In the genomic region with DNA sequence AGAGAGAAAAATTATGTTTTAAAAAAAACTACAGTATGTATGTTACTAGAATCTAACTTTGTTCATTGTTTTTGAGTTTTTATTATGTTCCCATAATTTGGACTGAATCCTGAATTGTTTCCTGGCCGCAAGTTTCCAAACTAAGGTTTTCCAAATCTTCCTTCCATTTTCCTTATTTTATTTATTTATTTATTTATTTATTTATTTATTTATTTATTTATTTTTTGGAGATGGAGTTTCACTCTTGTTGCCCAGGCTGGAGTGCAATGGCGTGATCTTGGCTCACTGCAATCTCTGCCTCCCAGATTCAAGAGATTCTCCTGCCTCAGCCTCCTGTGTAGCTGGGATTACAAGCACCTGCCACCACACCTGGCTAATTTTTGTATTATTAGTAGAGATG, we compare ENCODE assay signal across 1 cellular context.
TF ChIP-seq lines count a peak whose summit lies in the region.

No MANE protein-coding gene starts in this region.

TF ChIP-seq in HEK293, 187 proteins besides CTCF, POLR2A, EP300 and RAD21 (continued from another document):
- TF ChIP-seq, protein P1, sequence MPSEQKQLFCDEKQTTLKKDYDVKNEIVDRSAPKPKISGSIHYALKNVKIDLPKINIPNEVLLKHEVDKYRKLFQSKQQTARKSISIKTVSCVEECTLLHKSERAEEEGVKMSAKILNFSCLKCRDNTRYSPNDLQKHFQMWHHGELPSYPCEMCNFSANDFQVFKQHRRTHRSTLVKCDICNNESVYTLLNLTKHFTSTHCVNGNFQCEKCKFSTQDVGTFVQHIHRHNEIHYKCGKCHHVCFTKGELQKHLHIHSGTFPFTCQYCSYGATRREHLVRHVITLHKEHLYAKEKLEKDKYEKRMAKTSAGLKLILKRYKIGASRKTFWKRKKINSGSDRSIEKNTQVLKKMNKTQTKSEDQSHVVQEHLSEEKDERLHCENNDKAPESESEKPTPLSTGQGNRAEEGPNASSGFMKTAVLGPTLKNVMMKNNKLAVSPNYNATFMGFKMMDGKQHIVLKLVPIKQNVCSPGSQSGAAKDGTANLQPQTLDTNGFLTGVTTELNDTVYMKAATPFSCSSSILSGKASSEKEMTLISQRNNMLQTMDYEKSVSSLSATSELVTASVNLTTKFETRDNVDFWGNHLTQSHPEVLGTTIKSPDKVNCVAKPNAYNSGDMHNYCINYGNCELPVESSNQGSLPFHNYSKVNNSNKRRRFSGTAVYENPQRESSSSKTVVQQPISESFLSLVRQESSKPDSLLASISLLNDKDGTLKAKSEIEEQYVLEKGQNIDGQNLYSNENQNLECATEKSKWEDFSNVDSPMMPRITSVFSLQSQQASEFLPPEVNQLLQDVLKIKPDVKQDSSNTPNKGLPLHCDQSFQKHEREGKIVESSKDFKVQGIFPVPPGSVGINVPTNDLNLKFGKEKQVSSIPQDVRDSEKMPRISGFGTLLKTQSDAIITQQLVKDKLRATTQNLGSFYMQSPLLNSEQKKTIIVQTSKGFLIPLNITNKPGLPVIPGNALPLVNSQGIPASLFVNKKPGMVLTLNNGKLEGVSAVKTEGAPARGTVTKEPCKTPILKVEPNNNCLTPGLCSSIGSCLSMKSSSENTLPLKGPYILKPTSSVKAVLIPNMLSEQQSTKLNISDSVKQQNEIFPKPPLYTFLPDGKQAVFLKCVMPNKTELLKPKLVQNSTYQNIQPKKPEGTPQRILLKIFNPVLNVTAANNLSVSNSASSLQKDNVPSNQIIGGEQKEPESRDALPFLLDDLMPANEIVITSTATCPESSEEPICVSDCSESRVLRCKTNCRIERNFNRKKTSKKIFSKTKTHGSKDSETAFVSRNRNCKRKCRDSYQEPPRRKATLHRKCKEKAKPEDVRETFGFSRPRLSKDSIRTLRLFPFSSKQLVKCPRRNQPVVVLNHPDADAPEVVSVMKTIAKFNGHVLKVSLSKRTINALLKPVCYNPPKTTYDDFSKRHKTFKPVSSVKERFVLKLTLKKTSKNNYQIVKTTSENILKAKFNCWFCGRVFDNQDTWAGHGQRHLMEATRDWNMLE (tag by site-specific recombination; conservative IDR thresholded peaks at IDR 0.05; ENCODE audit: low read depth) = peak; percentile 88
- TF ChIP-seq, protein P2, sequence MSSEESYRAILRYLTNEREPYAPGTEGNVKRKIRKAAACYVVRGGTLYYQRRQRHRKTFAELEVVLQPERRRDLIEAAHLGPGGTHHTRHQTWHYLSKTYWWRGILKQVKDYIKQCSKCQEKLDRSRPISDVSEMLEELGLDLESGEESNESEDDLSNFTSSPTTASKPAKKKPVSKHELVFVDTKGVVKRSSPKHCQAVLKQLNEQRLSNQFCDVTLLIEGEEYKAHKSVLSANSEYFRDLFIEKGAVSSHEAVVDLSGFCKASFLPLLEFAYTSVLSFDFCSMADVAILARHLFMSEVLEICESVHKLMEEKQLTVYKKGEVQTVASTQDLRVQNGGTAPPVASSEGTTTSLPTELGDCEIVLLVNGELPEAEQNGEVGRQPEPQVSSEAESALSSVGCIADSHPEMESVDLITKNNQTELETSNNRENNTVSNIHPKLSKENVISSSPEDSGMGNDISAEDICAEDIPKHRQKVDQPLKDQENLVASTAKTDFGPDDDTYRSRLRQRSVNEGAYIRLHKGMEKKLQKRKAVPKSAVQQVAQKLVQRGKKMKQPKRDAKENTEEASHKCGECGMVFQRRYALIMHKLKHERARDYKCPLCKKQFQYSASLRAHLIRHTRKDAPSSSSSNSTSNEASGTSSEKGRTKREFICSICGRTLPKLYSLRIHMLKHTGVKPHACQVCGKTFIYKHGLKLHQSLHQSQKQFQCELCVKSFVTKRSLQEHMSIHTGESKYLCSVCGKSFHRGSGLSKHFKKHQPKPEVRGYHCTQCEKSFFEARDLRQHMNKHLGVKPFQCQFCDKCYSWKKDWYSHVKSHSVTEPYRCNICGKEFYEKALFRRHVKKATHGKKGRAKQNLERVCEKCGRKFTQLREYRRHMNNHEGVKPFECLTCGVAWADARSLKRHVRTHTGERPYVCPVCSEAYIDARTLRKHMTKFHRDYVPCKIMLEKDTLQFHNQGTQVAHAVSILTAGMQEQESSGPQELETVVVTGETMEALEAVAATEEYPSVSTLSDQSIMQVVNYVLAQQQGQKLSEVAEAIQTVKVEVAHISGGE (tag by site-specific recombination; conservative IDR thresholded peaks at IDR 0.05; ENCODE audit: low read depth) = peak; percentile 78
- TF ChIP-seq ZNF510 (tag by site-specific recombination; IDR thresholded peaks at IDR 0.05; ENCODE audit: insufficient replicate concordance) (peak; percentile 65), ZNF555 (tag by site-specific recombination; conservative IDR thresholded peaks at IDR 0.05) (peak; percentile 87)
- TF ChIP-seq, protein P3, sequence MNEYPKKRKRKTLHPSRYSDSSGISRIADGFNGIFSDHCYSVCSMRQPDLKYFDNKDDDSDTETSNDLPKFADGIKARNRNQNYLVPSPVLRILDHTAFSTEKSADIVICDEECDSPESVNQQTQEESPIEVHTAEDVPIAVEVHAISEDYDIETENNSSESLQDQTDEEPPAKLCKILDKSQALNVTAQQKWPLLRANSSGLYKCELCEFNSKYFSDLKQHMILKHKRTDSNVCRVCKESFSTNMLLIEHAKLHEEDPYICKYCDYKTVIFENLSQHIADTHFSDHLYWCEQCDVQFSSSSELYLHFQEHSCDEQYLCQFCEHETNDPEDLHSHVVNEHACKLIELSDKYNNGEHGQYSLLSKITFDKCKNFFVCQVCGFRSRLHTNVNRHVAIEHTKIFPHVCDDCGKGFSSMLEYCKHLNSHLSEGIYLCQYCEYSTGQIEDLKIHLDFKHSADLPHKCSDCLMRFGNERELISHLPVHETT (tag by site-specific recombination; IDR thresholded peaks at IDR 0.05) = 0 out of 2 replicates have a peak, but pooled peaks have one; percentile 21
